Comparison of ENCODE assay signal across 11 cellular contexts in genomic region chr1:226732856-226733291, GRCh38. TPM values are rescaled to one million over a fixed set of nuclear protein-coding genes. Genes with fewer than 3 reads are reported as not detected.
A peak's percentile ranks its signal among the peaks of the same experiment; 100 is the strongest.
DNase-seq lines count a peak whose midpoint lies in the region; ATAC-seq and TF ChIP-seq lines count a peak whose summit lies in the region.
"Had no signal": no experiment of that assay in that cellular context is flagged by ENCODE, and none has a peak within 500 bp of the region (broad histone marks: within the 10 kb centered on the region; RNA-seq: fewer than 3 reads in every experiment).

No MANE protein-coding gene starts in this region.

- H3K4me3 Mint-ChIP-seq in brain (peak overlapping the region; percentile 26 to 90 (median 87)), nephron (peak overlapping the region; percentile 9 to 46 (median 12))

- H3K27me3 Mint-ChIP-seq in brain (no peaks in the 10 kb centered on the region), nephron (ENCODE audit: low read depth) (peaks cover 6% of the 10 kb centered on the region)

- DNase-seq in heart right ventricle (no peak), Right ventricle myocardium superior (no peak), vagina (ENCODE audit: extremely low spot score in 2 of 2) (no peak), NCI-H510A (lab: John Stamatoyannopoulos, UW) (no peak), KG1 (lab: John Stamatoyannopoulos, UW) (no peak)
- DNase-seq: adrenal gland, BE2C, right lobe of liver had no signal

- H3K36me3 ChIP-seq in heart right ventricle (peaks cover 0 to 66% (median 3%) of the 10 kb centered on the region in 9 donors), vagina (peaks cover 0 to 16% of the 10 kb centered on the region in 2 donors)
- H3K36me3 ChIP-seq: BE2C, right lobe of liver had no signal

- H3K4me1 Mint-ChIP-seq in brain (peaks cover 62% of the 10 kb centered on the region), nephron (peaks cover 18% of the 10 kb centered on the region)

- peak overlapping the region in 7 of 10 donors; percentile 13 to 97 (median 91) for H3K27ac ChIP-seq in heart right ventricle
- peak overlapping the region; percentile 97 for H3K27ac ChIP-seq in vagina
- H3K27ac ChIP-seq: adrenal gland, right lobe of liver had no signal

- H3K9me3 ChIP-seq in heart right ventricle = no peaks in the 10 kb centered on the region
- no peaks in the 10 kb centered on the region for H3K9me3 ChIP-seq in vagina
- H3K9me3 ChIP-seq: adrenal gland, BE2C, right lobe of liver had no signal

- H3K4me1 ChIP-seq in heart right ventricle (peaks cover 4 to 91% (median 75%) of the 10 kb centered on the region in 9 donors), vagina (peaks cover 93% of the 10 kb centered on the region)
- H3K4me1 ChIP-seq: BE2C had no signal

- no peak for TF ChIP-seq POLR2A in vagina (IDR thresholded peaks at IDR 0.05)

- peaks cover 5% of the 10 kb centered on the region for H3K36me3 Mint-ChIP-seq in brain
- peaks cover 35% of the 10 kb centered on the region for H3K36me3 Mint-ChIP-seq in nephron (ENCODE audit: low read depth)

- intact Hi-C loops in heart right ventricle (cut with DNase I) (loop anchor here in 4 of 10 donors (10.0 kb wide), 3 partner anchors 78 to 98 kb away; no protein-coding TSS in a partner anchor), Right ventricle myocardium superior (cut with DNase I) (loop anchor here (5.0 kb wide), 1 partner anchor 81 kb away; no protein-coding TSS in a partner anchor), vagina (cut with DNase I) (loop anchor here (10.0 kb wide), 1 partner anchor 98 kb away; no protein-coding TSS in a partner anchor)

- peaks cover 0 to 2% (median 0%) of the 10 kb centered on the region in 5 experiments for H3K9me3 Mint-ChIP-seq in brain
- no peaks in the 10 kb centered on the region for H3K9me3 Mint-ChIP-seq in nephron

- peak in 1 of 8 donors; percentile 1 for ATAC-seq in heart right ventricle
- ATAC-seq in Right ventricle myocardium superior (ENCODE audit: poor library complexity) = no peak
- ATAC-seq in HG02588 (IDR thresholded peaks at IDR 0.05; ENCODE audit: unreplicated experiment) = no peak
- ATAC-seq: right lobe of liver had no signal

- H3K4me3 ChIP-seq in heart right ventricle = peak overlapping the region in 8 of 10 donors; percentile 54 to 98 (median 84)
- peak overlapping the region; percentile 10 to 87 for H3K4me3 ChIP-seq in vagina
- H3K4me3 ChIP-seq: adrenal gland, right lobe of liver had no signal

- WGBS in heart right ventricle, 2 donors = 51 to 69% methylated on average over 4 of the region's 4 CpGs

- H3K27me3 ChIP-seq in heart right ventricle = no peaks in the 10 kb centered on the region
- no peaks in the 10 kb centered on the region for H3K27me3 ChIP-seq in vagina
- H3K27me3 ChIP-seq: adrenal gland, right lobe of liver had no signal

- H3K27ac Mint-ChIP-seq in brain (peak overlapping the region in 4 of 5 experiments; percentile 22 to 86 (median 84)), nephron (peak overlapping the region in 2 of 3 experiments; percentile 1 to 71)

- TF ChIP-seq CTCF in heart right ventricle (IDR thresholded peaks at IDR 0.05) (peak in 1 of 9 donors; percentile 12), brain (conservative IDR thresholded peaks at IDR 0.05) (no peak), nephron (IDR thresholded peaks at IDR 0.05; ENCODE audit: unreplicated experiment in 3 of 3) (no peak), vagina (IDR thresholded peaks at IDR 0.05) (no peak)

RNA-seq across cellular contexts. Expression of gene ITPKB, which starts 6.2 kb away (rescaled TPM):
- total RNA-seq in heart right ventricle (10 to 100 TPM; 12.1 to 30.5 (median 16.6) TPM), Right ventricle myocardium superior (21.2 TPM), vagina (31.7 TPM)
- polyA plus RNA-seq in heart right ventricle (10 to 100 TPM in 1 of 2 donors, 1 to 10 TPM in 1; 4.5 to 17.0 TPM), brain (ENCODE audit: insufficient read depth, low read depth, low replicate concordance) (85.7 TPM)
